ENCODE assay signal across 1 cellular context in the genomic region with DNA sequence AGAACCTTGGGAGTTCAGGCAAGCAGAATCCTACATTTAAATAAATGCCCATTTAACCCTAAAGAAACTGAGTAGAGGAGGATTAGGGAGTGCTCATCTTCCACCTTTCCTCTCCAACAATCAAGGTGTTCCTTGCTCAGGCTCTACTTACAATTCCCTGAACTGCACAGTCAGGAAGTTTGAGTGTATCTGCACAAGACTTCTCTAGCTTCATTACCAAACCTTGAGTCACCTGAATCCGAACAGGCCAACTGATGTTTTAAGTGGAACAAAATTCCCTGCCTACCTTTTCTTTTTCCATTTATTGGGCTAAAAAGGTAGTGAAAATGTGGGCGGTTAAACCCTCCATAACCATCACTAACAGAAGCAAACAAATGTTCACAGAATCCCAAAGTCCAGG.
TF ChIP-seq lines count a peak whose summit lies in the region.

No MANE protein-coding gene starts in this region.

TF ChIP-seq in H1, 55 proteins besides CTCF, POLR2A, EP300 and RAD21:
- no peak for TF ChIP-seq CHD7 (IDR thresholded peaks at IDR 0.05; ENCODE audit: insufficient replicate concordance, low read length)
- no peak for TF ChIP-seq BRCA1 (IDR thresholded peaks at IDR 0.05; ENCODE audit: low read depth, low read length)
- TF ChIP-seq CHD2 (IDR thresholded peaks at IDR 0.05; ENCODE audit: low read length): no peak
- TF ChIP-seq NRF1 (IDR thresholded peaks at IDR 0.05; ENCODE audit: low read depth, low read length): no peak
- TF ChIP-seq EGR1 (IDR thresholded peaks at IDR 0.05; ENCODE audit: borderline replicate concordance, low read depth, low read length): no peak
- TF ChIP-seq HDAC6 (IDR thresholded peaks at IDR 0.05; ENCODE audit: low read depth, low read length): no peak
- no peak for TF ChIP-seq SRF (IDR thresholded peaks at IDR 0.05; ENCODE audit: low read depth, low read length)
- no peak for TF ChIP-seq SP1 (IDR thresholded peaks at IDR 0.05; ENCODE audit: low read depth, low read length)
- TF ChIP-seq CBX8 (IDR thresholded peaks at IDR 0.05; ENCODE audit: borderline replicate concordance, low read depth, low read length): no peak
